Comparison of ENCODE assay signal across 10 cellular contexts in the genomic region with DNA sequence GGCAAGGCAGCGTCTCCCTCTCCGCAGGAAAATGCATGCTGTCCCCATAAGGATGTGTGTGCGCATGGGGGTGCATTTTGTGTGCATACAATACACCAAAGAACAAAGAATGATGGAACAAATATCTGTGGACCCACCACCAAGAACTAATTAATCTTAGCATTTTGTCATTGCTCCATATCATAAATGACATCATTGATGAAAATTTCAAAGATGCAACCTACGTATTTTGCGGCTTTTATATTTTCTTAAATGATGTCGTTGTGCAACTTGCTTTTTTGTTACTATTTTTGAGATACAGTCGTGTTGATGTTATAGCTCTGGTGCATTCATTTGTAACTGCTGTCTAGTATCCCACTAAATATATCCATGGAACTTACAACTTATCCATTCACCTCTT.
"Had no signal": no experiment of that assay in that cellular context is flagged by ENCODE, and none has a peak within 500 bp of the region (broad histone marks: within the 10 kb centered on the region; RNA-seq: fewer than 3 reads in every experiment).

No MANE protein-coding gene starts in this region.

- H3K27ac ChIP-seq: GM23248 had no signal

- H3K9me3 ChIP-seq: HAP-1 had no signal

- H3K27ac Mint-ChIP-seq: GM23338, HFFc6 had no signal

- DNase-seq: GM23248, GOT3, H7, H9, HCEC 1CT, HFFc6 had no signal

- H3K4me2 ChIP-seq: GM23338 had no signal

- H3K4me1 ChIP-seq: HAP-1 had no signal

- H3K4me3 Mint-ChIP-seq: GM23338, H9, HFFc6 had no signal

- H2AFZ ChIP-seq: GM23248, GM23338 had no signal

- H3K9ac ChIP-seq: GM23248 had no signal

- H3K4me3 ChIP-seq: GM23248, GM23338, HAP-1 had no signal

- ATAC-seq: GM23338, HCT116 had no signal

- H3K4me1 Mint-ChIP-seq: GM23338, H9 had no signal

- FAIRE-seq: H54 had no signal

- H3K9me3 Mint-ChIP-seq: GM23338, H9, HFFc6 had no signal
